20 cellular contexts compared by ENCODE assay signal in genomic region chr22:35684732-35685131, GRCh38. TPM values are rescaled to one million over a fixed set of nuclear protein-coding genes. Genes with fewer than 3 reads are reported as not detected.
DNase-seq lines count a peak whose midpoint lies in the region; ATAC-seq, FAIRE-seq and TF ChIP-seq lines count a peak whose summit lies in the region.
"Had no signal": no experiment of that assay in that cellular context is flagged by ENCODE, and none has a peak within 500 bp of the region (broad histone marks: within the 10 kb centered on the region; RNA-seq: fewer than 3 reads in every experiment).

No MANE protein-coding gene starts in this region.

- no peaks in the 10 kb centered on the region for H3K36me3 ChIP-seq in left ventricle myocardium inferior
- H3K36me3 ChIP-seq in H1 (ENCODE audit: control insufficient read depth in 2 of 4, insufficient read depth in 4 of 4, low read length in 3 of 4): no peaks in the 10 kb centered on the region
- H3K36me3 ChIP-seq in gastrocnemius medialis: no peaks in the 10 kb centered on the region

- TF ChIP-seq CTCF in left ventricle myocardium inferior (IDR thresholded peaks at IDR 0.05; ENCODE audit: borderline replicate concordance): no peak
- no peak for TF ChIP-seq CTCF in H1 (IDR thresholded peaks at IDR 0.05; ENCODE audit: control extremely low read depth in 1 of 3, insufficient read depth in 1 of 3, low read depth in 1 of 3, low read length in 3 of 3)
- no peak for TF ChIP-seq CTCF in gastrocnemius medialis (IDR thresholded peaks at IDR 0.05 in 4 of 5, conservative IDR thresholded peaks at IDR 0.05 in 1 of 5)

- H4K8ac ChIP-seq in H1 (ENCODE audit: extremely low read depth, insufficient read depth, low read length): no peak overlapping the region

- no peak overlapping the region for H3K56ac ChIP-seq in H1 (replicated peaks; ENCODE audit: insufficient read length, low read depth, low read length)

- no peak overlapping the region for H3K18ac ChIP-seq in H1 (ENCODE audit: extremely low read depth, low read length)

- FAIRE-seq in H1 (lab: Jason Lieb, UNC): no peak
- FAIRE-seq: A549, D721Med, G401.6, GM12891, GM19239 had no signal

- H2AK5ac ChIP-seq in H1 (ENCODE audit: low read depth, low read length): no peak overlapping the region

- no peak overlapping the region for H2BK15ac ChIP-seq in H1 (ENCODE audit: low read length)

- no peaks in the 10 kb centered on the region for H3K79me1 ChIP-seq in H1 (ENCODE audit: low read depth, low read length)

- ATAC-seq in Right ventricle myocardium inferior (no peak), gastrocnemius medialis (no peak), HG02938 (IDR thresholded peaks at IDR 0.05; ENCODE audit: unreplicated experiment) (no peak), GM21390 (IDR thresholded peaks at IDR 0.05; ENCODE audit: unreplicated experiment) (no peak)
- ATAC-seq: A549 had no signal

- peak overlapping the region; percentile 40 for H3K27ac ChIP-seq in left ventricle myocardium inferior (replicated peaks)
- H3K27ac ChIP-seq in H1 (ENCODE audit: low read depth, low read length): no peak overlapping the region
- H3K27ac ChIP-seq in gastrocnemius medialis: peak overlapping the region; percentile 74 to 94 (median 90)
- H3K27ac ChIP-seq: 22Rv1, A549, C4-2B had no signal

- DNase-seq in left ventricle myocardium inferior: no peak
- no peak for DNase-seq in Right ventricle myocardium inferior (ENCODE audit: missing footprints)
- no peak for DNase-seq in H1 (ENCODE audit: low read depth in 1 of 2, low spot score in 2 of 2)
- no peak for DNase-seq in gastrocnemius medialis
- no peak for DNase-seq in ureter (ENCODE audit: low spot score)
- DNase-seq: AML-193; Caco-2; CD4-positive, alpha-beta T cell; GOT3 had no signal

- POLR2A ChIA-PET in H1 (lab: Charles Lee; ENCODE audit: partially characterized antibody): interaction anchor here (1.2 to 1.4 kb wide), 2 partner anchors 10 to 19 kb away, joined by 3 read pairs; no protein-coding TSS in a partner anchor

- no peak for TF ChIP-seq EP300 in H1 (IDR thresholded peaks at IDR 0.05; ENCODE audit: borderline replicate concordance in 1 of 2, low read depth in 2 of 2, low read length in 2 of 2)

- H3K23me2 ChIP-seq in H1 (ENCODE audit: low read depth, low read length): peaks cover 2% of the 10 kb centered on the region; the same call in 1 of the 2 replicates

- intact Hi-C loops in left ventricle myocardium inferior (cut with micrococcal nuclease): no loop called here
- intact Hi-C loops in Right ventricle myocardium inferior (cut with DNase I): loop anchor here (2.0 kb wide), 1 partner anchor 236 kb away; no protein-coding TSS in a partner anchor
- intact Hi-C loops in gastrocnemius medialis (cut with DNase I; ENCODE audit: low total_unique reads): loop anchor here (1.0 to 5.0 kb wide), 6 partner anchors 43 to 343 kb away; partner anchors contain the start of gene RBFOX2

- H2BK20ac ChIP-seq in H1 (ENCODE audit: low read length): no peak overlapping the region

- no peaks in the 10 kb centered on the region for H4K20me1 ChIP-seq in H1 (replicated peaks in 1 of 2; ENCODE audit: control insufficient read depth in 1 of 2, insufficient read depth in 2 of 2, low read length in 2 of 2)

- H2BK12ac ChIP-seq in H1 (ENCODE audit: low read depth, low read length): no peak overlapping the region

- H3K4me2 ChIP-seq in H1 (ENCODE audit: insufficient read depth in 1 of 2, low read depth in 2 of 2, low read length in 2 of 2): no peak overlapping the region
- H3K4me2 ChIP-seq: A549 had no signal

- no peak overlapping the region for H3K14ac ChIP-seq in H1 (ENCODE audit: insufficient read length)

- TF ChIP-seq RAD21 in H1 (IDR thresholded peaks at IDR 0.05 in 1 of 2, conservative IDR thresholded peaks at IDR 0.05 in 1 of 2; ENCODE audit: low read depth in 2 of 2, low read length in 2 of 2): no peak

- peaks cover 11% of the 10 kb centered on the region for H3K4me1 ChIP-seq in left ventricle myocardium inferior
- no peaks in the 10 kb centered on the region for H3K4me1 ChIP-seq in H1 (replicated peaks in 1 of 4; ENCODE audit: control insufficient read depth in 3 of 4, insufficient read depth in 4 of 4, low read length in 3 of 4)
- peaks cover 28 to 31% of the 10 kb centered on the region in 2 donors for H3K4me1 ChIP-seq in gastrocnemius medialis
- H3K4me1 ChIP-seq: A549, Caco-2 had no signal

- no peak overlapping the region for H4K91ac ChIP-seq in H1 (replicated peaks; ENCODE audit: insufficient read length, low read length)

- CTCF ChIA-PET in H1 (lab: Charles Lee; ENCODE audit: partially characterized antibody): interaction anchor here (0.5 to 3.6 kb wide), 33 partner anchors 9 to 498 kb away, joined by 3 to 25 read pairs (median 4); partner anchors contain the start of gene APOL5

- H2BK5ac ChIP-seq in H1 (ENCODE audit: low read depth, low read length): no peak overlapping the region

- peak overlapping the region; percentile 29; the same call in 1 of the 2 replicates for H2AFZ ChIP-seq in H1 (ENCODE audit: low read length)

- no peak overlapping the region for H3K23ac ChIP-seq in H1 (ENCODE audit: insufficient read length)

- H3K4ac ChIP-seq in H1 (replicated peaks; ENCODE audit: insufficient read length, low read depth, low read length): no peak overlapping the region

- in situ Hi-C loops in gastrocnemius medialis (cut with MboI; ENCODE audit: low sequenced_read_pairs in 4 of 4): loop anchor here in 2 of 4 donors (5.0 kb wide), 1 partner anchor 238 kb away; no protein-coding TSS in a partner anchor

- no peak overlapping the region for H2BK120ac ChIP-seq in H1 (replicated peaks; ENCODE audit: low read depth, low read length)

- H3K27me3 ChIP-seq in left ventricle myocardium inferior (ENCODE audit: low read depth) (no peaks in the 10 kb centered on the region), H1 (replicated peaks in 1 of 4; ENCODE audit: control insufficient read depth in 3 of 4, extremely low read depth in 1 of 4, insufficient read depth in 3 of 4, low read length in 3 of 4) (no peaks in the 10 kb centered on the region), gastrocnemius medialis (no peaks in the 10 kb centered on the region)

- TF ChIP-seq POLR2A in H1 (IDR thresholded peaks at IDR 0.05; ENCODE audit: control extremely low read depth in 1 of 2, low read depth in 2 of 2, low read length in 2 of 2) (no peak), gastrocnemius medialis (IDR thresholded peaks at IDR 0.05) (no peak)

- peaks cover 9% of the 10 kb centered on the region for H3K9me3 ChIP-seq in left ventricle myocardium inferior (replicated peaks)
- no peaks in the 10 kb centered on the region for H3K9me3 ChIP-seq in H1 (ENCODE audit: insufficient read depth in 2 of 2, low read depth in 1 of 2, low read length in 1 of 2)
- peaks cover 0 to 5% (median 0%) of the 10 kb centered on the region in 3 donors for H3K9me3 ChIP-seq in gastrocnemius medialis
- H3K9me3 ChIP-seq: A549 had no signal

- H3K79me2 ChIP-seq in H1 (ENCODE audit: control insufficient read depth in 1 of 2, insufficient read depth in 2 of 2, low read length in 2 of 2): no peaks in the 10 kb centered on the region

- no peak overlapping the region for H3K9ac ChIP-seq in H1 (replicated peaks in 1 of 4; ENCODE audit: extremely low read depth in 1 of 4, low read depth in 3 of 4, low read length in 3 of 4)

- H3K4me3 ChIP-seq in left ventricle myocardium inferior: no peak overlapping the region
- H3K4me3 ChIP-seq in H1 (ENCODE audit: extremely low read depth in 1 of 4, insufficient read depth in 2 of 4, low read depth in 3 of 4, low read length in 4 of 4): no peak overlapping the region
- H3K4me3 ChIP-seq in gastrocnemius medialis: no peak overlapping the region
- H3K4me3 ChIP-seq: A549 had no signal

- H4K5ac ChIP-seq in H1 (ENCODE audit: insufficient read length, low read depth, low read length): no peak overlapping the region

TF ChIP-seq in H1, 55 proteins besides CTCF, POLR2A, EP300 and RAD21 (continues in another document):
- no peak for TF ChIP-seq KDM4A (IDR thresholded peaks at IDR 0.05; ENCODE audit: low read depth, low read length, severe bottlenecking)
- no peak for TF ChIP-seq CTBP2 (IDR thresholded peaks at IDR 0.05; ENCODE audit: borderline replicate concordance, insufficient read depth, insufficient read length, low read length)
- TF ChIP-seq BACH1 (IDR thresholded peaks at IDR 0.05; ENCODE audit: low read length): no peak
- no peak for TF ChIP-seq CREB1 (IDR thresholded peaks at IDR 0.05)
- TF ChIP-seq RFX5 (IDR thresholded peaks at IDR 0.05; ENCODE audit: borderline replicate concordance, low read depth, low read length): no peak
- no peak for TF ChIP-seq CBX5 (IDR thresholded peaks at IDR 0.05; ENCODE audit: low read depth, low read length)
- no peak for TF ChIP-seq CBX8 (IDR thresholded peaks at IDR 0.05; ENCODE audit: borderline replicate concordance, low read depth, low read length)
- TF ChIP-seq SIN3A (conservative IDR thresholded peaks at IDR 0.05 in 1 of 2, IDR thresholded peaks at IDR 0.05 in 1 of 2; ENCODE audit: low read depth in 1 of 2, low read length in 2 of 2): no peak
- no peak for TF ChIP-seq MAFK (IDR thresholded peaks at IDR 0.05; ENCODE audit: low read depth, low read length)

RNA-seq across cellular contexts. Expression of gene APOL5, which starts 32.9 kb away (rescaled TPM):
- total RNA-seq in left ventricle myocardium inferior: not detected
- total RNA-seq in Right ventricle myocardium inferior: not detected
- not detected in 2 replicates for total RNA-seq in H1 (2021; fragmentation: NEBNext Ultra II Directional; extraction: Animal tissue kit (Norgen Biotek cat#: 25700))
- not detected in 2 replicates for polyA plus RNA-seq in H1 (2011; rRNA removed)
- not detected for polyA plus RNA-seq in H1 (2011; cell fraction: cytosol; rRNA removed)
- not detected for polyA plus RNA-seq in H1 (2011; cell fraction: nucleus; rRNA removed)
- polyA plus RNA-seq in H1 (2012, experiment 1 of 2): not detected in 4 replicates
- not detected for polyA plus RNA-seq in H1 (2012, experiment 2 of 2)
- polyA plus RNA-seq in H1 (2013, experiment 1 of 2): not detected
- not detected for polyA plus RNA-seq in H1 (2013, experiment 2 of 2)
- polyA minus RNA-seq in H1 (2011; rRNA and poly(A)+ RNA removed): not detected in 2 replicates
- polyA minus RNA-seq in H1 (2011; cell fraction: cytosol; rRNA and poly(A)+ RNA removed): not detected
- not detected for polyA minus RNA-seq in H1 (2011; cell fraction: nucleus; rRNA and poly(A)+ RNA removed)
- total RNA-seq in gastrocnemius medialis: under 1 TPM in 1 of 4 donors, not detected in 3; 0.29 TPM
- not detected for total RNA-seq in ureter
- total RNA-seq: Caco-2; CD4-positive, alpha-beta T cell; H9 had no signal
- polyA plus RNA-seq: A549, BJ had no signal

RNA-seq across cellular contexts. Expression of gene APOL6, which starts 36.5 kb away (rescaled TPM):
- total RNA-seq in left ventricle myocardium inferior (4.8 TPM), Right ventricle myocardium inferior (6.6 TPM), gastrocnemius medialis (1 to 10 TPM; 1.5 to 4.5 (median 2.9) TPM), ureter (37.2 TPM)
- total RNA-seq in H1 (2021; fragmentation: NEBNext Ultra II Directional; extraction: Animal tissue kit (Norgen Biotek cat#: 25700)): 0.13 TPM in 2 replicates
- polyA plus RNA-seq in H1 (2011; rRNA removed): 0.06 and 0.08 TPM in 2 replicates
- polyA plus RNA-seq in H1 (2011; cell fraction: cytosol; rRNA removed): 0.10 TPM
- polyA plus RNA-seq in H1 (2011; cell fraction: nucleus; rRNA removed): 0.09 TPM
- polyA plus RNA-seq in H1 (2012, experiment 1 of 2): 0.08 to 0.17 TPM (median 0.11 TPM) in 4 replicates
- 0.04 TPM for polyA plus RNA-seq in H1 (2012, experiment 2 of 2)
- polyA plus RNA-seq in H1 (2013, experiment 1 of 2): 0.10 TPM
- 0.07 TPM for polyA plus RNA-seq in H1 (2013, experiment 2 of 2)
- 0.19 and 0.34 TPM in 2 replicates for polyA minus RNA-seq in H1 (2011; rRNA and poly(A)+ RNA removed)
- polyA minus RNA-seq in H1 (2011; cell fraction: cytosol; rRNA and poly(A)+ RNA removed): 0.22 TPM
- 0.60 TPM for polyA minus RNA-seq in H1 (2011; cell fraction: nucleus; rRNA and poly(A)+ RNA removed)
